ENCODE assay signal across 19 cellular contexts in genomic region chr1:160066829-160067720, GRCh38. TPM values are rescaled to one million over a fixed set of nuclear protein-coding genes. Genes with fewer than 3 reads are reported as not detected.
"Had no signal": no experiment of that assay in that cellular context is flagged by ENCODE, and none has a peak within 500 bp of the region (broad histone marks: within the 10 kb centered on the region; RNA-seq: fewer than 3 reads in every experiment).

No MANE protein-coding gene starts in this region.

- H3K36me3 ChIP-seq: gastrocnemius medialis, heart right ventricle, left lung, tibial artery, uterus had no signal

- ATAC-seq: activated CD4-positive, CD25-positive, alpha-beta regulatory T cell treated with anti-CD3 and anti-CD28 coated beads, Interleukin-2, amount 50 U/mL, for 24 hours; gastrocnemius medialis; heart right ventricle; left lung; stimulated activated memory B cell treated with anti-CD40 and anti-IgM and Interleukin-4, amounts not matched to agents 10 μg/mL and 1 μg/mL and 100 μg/mL, for 72 hours had no signal

- H3K4me3 ChIP-seq: gastrocnemius medialis, heart right ventricle, left lung, tibial artery, uterus had no signal

- DNase-seq: activated CD4-positive, alpha-beta T cell treated with anti-CD3 and anti-CD28 coated beads, Interleukin-2, amount 50 U/mL, for 1 hour; activated naive CD8-positive, alpha-beta T cell treated with anti-CD3 and anti-CD28 coated beads for 36 hours; cerebellar nuclear complex; erythroblast; gastrocnemius medialis; heart right ventricle; islet precursor cell; left lung; posterior cingulate gyrus; stimulated activated CD4-positive, alpha-beta T cell treated with anti-CD3 and anti-CD28 coated beads, Interleukin-2, amount 100 ng/mL, for 48 hours; tibial artery had no signal

- H3K27me3 ChIP-seq: gastrocnemius medialis, uterus had no signal

- H3K9me3 ChIP-seq: gastrocnemius medialis, heart right ventricle, left lung, tibial artery, uterus had no signal

- H3K36me3 Mint-ChIP-seq: activated naive CD8-positive, alpha-beta T cell treated with anti-CD3 and anti-CD28 coated beads for 36 hours; memory B cell; stimulated activated memory B cell treated with anti-CD40 and anti-IgM and Interleukin-4, amounts not matched to agents 10 μg/mL and 1 μg/mL and 100 μg/mL, for 72 hours had no signal

- H3K9me3 Mint-ChIP-seq: activated naive CD8-positive, alpha-beta T cell treated with anti-CD3 and anti-CD28 coated beads for 36 hours; activated T-helper 1 cell treated with anti-CD3 and anti-CD28 coated beads, Interleukin-12 subunit alpha, Interleukin-12 subunit beta, Interleukin-2, Interleukin-4 antibody, amounts not matched to agents 30 ng/mL and 10 ng/mL and 1 ng/mL, durations not matched to agents 14 hours and 24 hours and 36 hours; memory B cell; stimulated activated memory B cell treated with anti-CD40 and anti-IgM and Interleukin-4, amounts not matched to agents 10 μg/mL and 1 μg/mL and 100 μg/mL, for 72 hours had no signal

- H3K4me3 Mint-ChIP-seq: activated naive CD8-positive, alpha-beta T cell treated with anti-CD3 and anti-CD28 coated beads for 36 hours; activated T-helper 1 cell treated with anti-CD3 and anti-CD28 coated beads, Interleukin-12 subunit alpha, Interleukin-12 subunit beta, Interleukin-2, Interleukin-4 antibody, amounts not matched to agents 30 ng/mL and 10 ng/mL and 1 ng/mL, durations not matched to agents 14 hours and 24 hours and 36 hours; memory B cell; stimulated activated memory B cell treated with anti-CD40 and anti-IgM and Interleukin-4, amounts not matched to agents 10 μg/mL and 1 μg/mL and 100 μg/mL, for 72 hours had no signal

- H3K27ac Mint-ChIP-seq: activated naive CD8-positive, alpha-beta T cell treated with anti-CD3 and anti-CD28 coated beads for 36 hours; activated T-helper 1 cell treated with anti-CD3 and anti-CD28 coated beads, Interleukin-12 subunit alpha, Interleukin-12 subunit beta, Interleukin-2, Interleukin-4 antibody, amounts not matched to agents 30 ng/mL and 10 ng/mL and 1 ng/mL, durations not matched to agents 14 hours and 24 hours and 36 hours; memory B cell; stimulated activated memory B cell treated with anti-CD40 and anti-IgM and Interleukin-4, amounts not matched to agents 10 μg/mL and 1 μg/mL and 100 μg/mL, for 72 hours had no signal

- H3K27ac ChIP-seq: gastrocnemius medialis, heart right ventricle, left lung, tibial artery, uterus had no signal

- H3K4me1 ChIP-seq: uterus had no signal

RNA-seq across cellular contexts. Expression of gene KCNJ10, which starts 2.9 kb away (rescaled TPM):
- total RNA-seq: activated CD8-positive, alpha-beta memory T cell treated with anti-CD3 and anti-CD28 coated beads for 36 hours; activated naive CD8-positive, alpha-beta T cell treated with anti-CD3 and anti-CD28 coated beads for 36 hours; activated T-helper 1 cell treated with anti-CD3 and anti-CD28 coated beads, Interleukin-12 subunit alpha, Interleukin-12 subunit beta, Interleukin-2, Interleukin-4 antibody, amounts not matched to agents 30 ng/mL and 10 ng/mL and 1 ng/mL, durations not matched to agents 14 hours and 24 hours and 36 hours; dermis microvascular lymphatic vessel endothelial cell; gastrocnemius medialis had no signal

RNA-seq across cellular contexts. Expression of gene KCNJ9, which starts 14.3 kb away (rescaled TPM):
- total RNA-seq: activated CD8-positive, alpha-beta memory T cell treated with anti-CD3 and anti-CD28 coated beads for 36 hours; activated T-helper 1 cell treated with anti-CD3 and anti-CD28 coated beads, Interleukin-12 subunit alpha, Interleukin-12 subunit beta, Interleukin-2, Interleukin-4 antibody, amounts not matched to agents 30 ng/mL and 10 ng/mL and 1 ng/mL, durations not matched to agents 14 hours and 24 hours and 36 hours; dermis microvascular lymphatic vessel endothelial cell; gastrocnemius medialis; left lung; skeletal muscle tissue had no signal

RNA-seq across cellular contexts. Expression of gene ATP1A2, which starts 48.5 kb away (rescaled TPM):
- total RNA-seq: activated CD8-positive, alpha-beta memory T cell treated with anti-CD3 and anti-CD28 coated beads for 36 hours; activated naive CD8-positive, alpha-beta T cell treated with anti-CD3 and anti-CD28 coated beads for 36 hours; activated T-helper 1 cell treated with anti-CD3 and anti-CD28 coated beads, Interleukin-12 subunit alpha, Interleukin-12 subunit beta, Interleukin-2, Interleukin-4 antibody, amounts not matched to agents 30 ng/mL and 10 ng/mL and 1 ng/mL, durations not matched to agents 14 hours and 24 hours and 36 hours; dermis microvascular lymphatic vessel endothelial cell had no signal
